Comparison of ENCODE assay signal across 10 cellular contexts in the genomic region with DNA sequence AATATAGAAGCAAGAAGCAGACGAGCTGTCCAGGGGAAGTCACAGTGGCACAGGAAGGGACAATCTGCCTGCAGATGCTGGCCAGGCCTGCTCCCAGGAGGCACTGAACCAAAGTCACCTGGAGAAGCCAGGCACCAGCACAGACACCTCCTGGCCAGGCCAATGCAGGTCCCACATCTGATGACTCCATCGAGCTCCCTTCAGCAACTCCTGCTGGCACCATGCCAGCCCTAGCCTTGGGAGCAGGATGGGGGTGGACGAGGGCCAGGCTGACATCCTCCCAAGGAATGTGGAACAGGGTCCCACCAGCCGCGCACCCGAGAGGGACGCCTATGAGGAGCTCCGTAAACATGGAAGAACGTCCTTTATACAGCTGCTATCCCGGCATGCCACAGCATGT. TPM values are rescaled to one million over a fixed set of nuclear protein-coding genes. Genes with fewer than 3 reads are reported as not detected.
DNase-seq lines count a peak whose midpoint lies in the region; ATAC-seq and TF ChIP-seq lines count a peak whose summit lies in the region.
"Had no signal": no experiment of that assay in that cellular context is flagged by ENCODE, and none has a peak within 500 bp of the region (broad histone marks: within the 10 kb centered on the region; RNA-seq: fewer than 3 reads in every experiment).

No MANE protein-coding gene starts in this region.

- peak in 7 of 8 donors; percentile 6 to 34 (median 18) for ATAC-seq in heart right ventricle
- peak; percentile 15 for ATAC-seq in sciatic nerve
- ATAC-seq in activated CD8-positive, alpha-beta T cell treated with anti-CD3 and anti-CD28 coated beads for 36 hours = no peak

- intact Hi-C loops in heart right ventricle (cut with DNase I) (loop anchor here in 8 of 10 donors (5.0 to 10.0 kb wide), 9 partner anchors 42 to 454 kb away; partner anchors contain the start of genes ELL (in 2 of the 8), UBA52 (in 2 of the 8), COPE (in 1 of the 8) and DDX49 (in 1 of the 8)), sciatic nerve (cut with DNase I) (no loop called here)
- intact Hi-C loops in activated CD8-positive, alpha-beta T cell treated with anti-CD3 and anti-CD28 coated beads for 36 hours (cut with micrococcal nuclease) = loop anchor here (10.0 kb wide), 1 partner anchor 114 kb away; the partner anchor contains the start of gene UBA52

- CTCF ChIA-PET in activated CD8-positive, alpha-beta T cell treated with anti-CD3 and anti-CD28 coated beads for 36 hours (lab: Charles Lee) = interaction anchor here (3.4 to 4.3 kb wide), 3 partner anchors 8 to 60 kb away, joined by 13 to 46 read pairs (median 25); partner anchors contain the start of gene ELL

- peaks cover 7% of the 10 kb centered on the region for H3K36me3 Mint-ChIP-seq in activated CD8-positive, alpha-beta T cell treated with anti-CD3 and anti-CD28 coated beads for 36 hours (ENCODE audit: low read depth)

- TF ChIP-seq CTCF in heart right ventricle (IDR thresholded peaks at IDR 0.05) = no peak
- TF ChIP-seq CTCF in activated CD8-positive, alpha-beta T cell treated with anti-CD3 and anti-CD28 coated beads for 36 hours (IDR thresholded peaks at IDR 0.05) = no peak

- POLR2A ChIA-PET in activated CD8-positive, alpha-beta T cell treated with anti-CD3 and anti-CD28 coated beads for 36 hours (lab: Charles Lee) = interaction anchor here (1.1 kb wide), 1 partner anchor 96 kb away, joined by 3 read pairs; no protein-coding TSS in a partner anchor

- no peaks in the 10 kb centered on the region for H3K9me3 ChIP-seq in heart right ventricle

- H3K4me3 Mint-ChIP-seq in activated CD8-positive, alpha-beta T cell treated with anti-CD3 and anti-CD28 coated beads for 36 hours = no peak overlapping the region
- H3K4me3 Mint-ChIP-seq: activated naive CD4-positive, alpha-beta T cell treated with anti-CD3 and anti-CD28 coated beads, Interleukin-2, amount 50 U/mL, for 24 hours had no signal

- peaks cover 6% of the 10 kb centered on the region for H3K4me1 Mint-ChIP-seq in activated CD8-positive, alpha-beta T cell treated with anti-CD3 and anti-CD28 coated beads for 36 hours (ENCODE audit: low read depth)
- H3K4me1 Mint-ChIP-seq: activated naive CD4-positive, alpha-beta T cell treated with anti-CD3 and anti-CD28 coated beads, Interleukin-2, amount 50 U/mL, for 24 hours had no signal

- H3K27ac ChIP-seq in heart right ventricle = peak overlapping the region; percentile 59 to 93 (median 84)

- no peaks in the 10 kb centered on the region for H3K9me3 Mint-ChIP-seq in activated CD8-positive, alpha-beta T cell treated with anti-CD3 and anti-CD28 coated beads for 36 hours
- H3K9me3 Mint-ChIP-seq: activated naive CD4-positive, alpha-beta T cell treated with anti-CD3 and anti-CD28 coated beads, Interleukin-2, amount 50 U/mL, for 24 hours had no signal

- H3K4me3 ChIP-seq in heart right ventricle = no peak overlapping the region

- no peaks in the 10 kb centered on the region for H3K27me3 ChIP-seq in heart right ventricle

- peaks cover 0 to 94% (median 0%) of the 10 kb centered on the region in 9 donors for H3K36me3 ChIP-seq in heart right ventricle

- H3K4me1 ChIP-seq in heart right ventricle = peaks cover 22 to 76% (median 65%) of the 10 kb centered on the region in 9 donors

- 22 to 28% methylated on average over 10 of the region's 10 CpGs for WGBS in heart right ventricle, 2 donors

- DNase-seq in EH (ENCODE audit: low read depth) (peak; percentile 78), amniotic epithelial cell (ENCODE audit: low read depth) (peak; percentile 47), heart right ventricle (peak; percentile 46 to 76), sciatic nerve (ENCODE audit: low spot score) (peak; percentile 82), NCI-H1417 treated with DMSO at 0.1 percent for 48 hours (lab: John Stamatoyannopoulos, UW) (no peak), NCI-H1417 (lab: John Stamatoyannopoulos, UW) (no peak)
- DNase-seq in activated CD4-positive, CD25-positive, alpha-beta regulatory T cell treated with anti-CD3 and anti-CD28 coated beads, Interleukin-2, amount 50 U/mL, for 72 hours = no peak
- no peak for DNase-seq in activated CD8-positive, alpha-beta T cell treated with anti-CD3 and anti-CD28 coated beads for 36 hours
- DNase-seq: NCI-H1694 treated with DMSO at 0.1 percent for 48 hours had no signal

- no peaks in the 10 kb centered on the region for H3K27me3 Mint-ChIP-seq in activated CD8-positive, alpha-beta T cell treated with anti-CD3 and anti-CD28 coated beads for 36 hours
- H3K27me3 Mint-ChIP-seq: activated naive CD4-positive, alpha-beta T cell treated with anti-CD3 and anti-CD28 coated beads, Interleukin-2, amount 50 U/mL, for 24 hours had no signal

- no peak overlapping the region for H3K27ac Mint-ChIP-seq in activated CD8-positive, alpha-beta T cell treated with anti-CD3 and anti-CD28 coated beads for 36 hours
- H3K27ac Mint-ChIP-seq: activated naive CD4-positive, alpha-beta T cell treated with anti-CD3 and anti-CD28 coated beads, Interleukin-2, amount 50 U/mL, for 24 hours had no signal

RNA-seq across cellular contexts. Expression of gene ISYNA1, which starts 22.4 kb away (rescaled TPM):
- 10 to 100 TPM; 12.6 to 40.7 (median 18.0) TPM for total RNA-seq in heart right ventricle
- polyA plus RNA-seq in heart right ventricle = 100 to 1,000 TPM in 1 of 2 donors, 10 to 100 TPM in 1; 21.4 to 137 TPM
- 112 TPM for total RNA-seq in sciatic nerve
- total RNA-seq in activated CD8-positive, alpha-beta T cell treated with anti-CD3 and anti-CD28 coated beads for 36 hours = 10 to 100 TPM; 48.6 to 54.9 TPM

RNA-seq across cellular contexts. Expression of gene SSBP4, which starts 41.1 kb away (rescaled TPM):
- total RNA-seq in heart right ventricle (10 to 100 TPM; 17.6 to 47.1 (median 27.3) TPM), sciatic nerve (82.5 TPM)
- 10 to 100 TPM; 41.3 to 51.6 TPM for polyA plus RNA-seq in heart right ventricle
- total RNA-seq in activated CD8-positive, alpha-beta T cell treated with anti-CD3 and anti-CD28 coated beads for 36 hours = 100 to 1,000 TPM in 1 of 2 experiments, 10 to 100 TPM in 1; 98.2 to 102 TPM

Comparison
In these comparisons a context has a peak if more than half of its experiments do, and no peak if none do; other contexts are left out.
1. DNase-seq: peak in EH (single experiment), amniotic epithelial cell (single experiment), heart right ventricle (2 of 2) and sciatic nerve (single experiment); none in NCI-H1417 treated with DMSO at 0.1 percent for 48 hours (single experiment), NCI-H1417 (0 of 3), activated CD4-positive, CD25-positive, alpha-beta regulatory T cell treated with anti-CD3 and anti-CD28 coated beads, Interleukin-2, amount 50 U/mL, for 72 hours (single experiment) and activated CD8-positive, alpha-beta T cell treated with anti-CD3 and anti-CD28 coated beads for 36 hours (single experiment).